27 cellular contexts compared by ENCODE assay signal in genomic region chr2:130286983-130287655, GRCh38. TPM values are rescaled to one million over a fixed set of nuclear protein-coding genes. Genes with fewer than 3 reads are reported as not detected.
DNase-seq lines count a peak whose midpoint lies in the region; ATAC-seq and TF ChIP-seq lines count a peak whose summit lies in the region.
"Had no signal": no experiment of that assay in that cellular context is flagged by ENCODE, and none has a peak within 500 bp of the region (broad histone marks: within the 10 kb centered on the region; RNA-seq: fewer than 3 reads in every experiment).

No MANE protein-coding gene starts in this region.

- peak; percentile 13 for ATAC-seq in sciatic nerve

- TF ChIP-seq CTCF in endodermal cell (conservative IDR thresholded peaks at IDR 0.05): no peak

- H3K4me1 ChIP-seq in endodermal cell (ENCODE audit: control insufficient read depth, insufficient read depth, low read length): no peaks in the 10 kb centered on the region
- H3K4me1 ChIP-seq: BE2C had no signal

- DNase-seq in NCI-H146 (lab: John Stamatoyannopoulos, UW): peak; percentile 10
- DNase-seq in NCI-H146 treated with DMSO at 0.1 percent for 48 hours (lab: John Stamatoyannopoulos, UW; ENCODE audit: unreplicated experiment): no peak
- peak; percentile 3 for DNase-seq in ELF-1 (ENCODE audit: low read depth, low spot score)
- DNase-seq in endodermal cell: peak; percentile 45
- no peak for DNase-seq in sciatic nerve (ENCODE audit: low spot score)
- no peak for DNase-seq in activated T-helper 2 cell treated with anti-CD3 and anti-CD28 coated beads, Interferon-gamma antibody, Interleukin-2, Interleukin-4, amounts not matched to agents 10 μg/mL and 5 μg/mL and 100 μg/mL, durations not matched to agents 14 hours and 24 hours and 36 hours (ENCODE audit: low spot score)
- no peak for DNase-seq in glomerular visceral epithelial cell (ENCODE audit: extremely low spot score)
- DNase-seq: ACHN; BE2C; CD8-positive, alpha-beta memory T cell; DMS 273 treated with DMSO at 0.1 percent for 48 hours; DMS79; EL; GF-D8; Kasumi-1; MV-4-11; NCI-H1105; NCI-H1436 treated with DMSO at 0.1 percent for 48 hours; NCI-H2029; NCI-H446; NCI-H524 treated with DMSO at 0.1 percent for 48 hours; NCI-H82; SHP77 had no signal

- intact Hi-C loops in sciatic nerve (cut with DNase I): no loop called here
- intact Hi-C loops in activated T-helper 2 cell treated with anti-CD3 and anti-CD28 coated beads, Interferon-gamma antibody, Interleukin-2, Interleukin-4, amounts not matched to agents 10 μg/mL and 5 μg/mL and 100 μg/mL, durations not matched to agents 14 hours and 24 hours and 36 hours (cut with micrococcal nuclease): no loop called here

- H3K27me3 Mint-ChIP-seq in endodermal cell (ENCODE audit: insufficient read depth): peaks cover 27% of the 10 kb centered on the region
- H3K27me3 Mint-ChIP-seq in activated T-helper 2 cell treated with anti-CD3 and anti-CD28 coated beads, Interferon-gamma antibody, Interleukin-2, Interleukin-4, amounts not matched to agents 10 μg/mL and 5 μg/mL and 100 μg/mL, durations not matched to agents 14 hours and 24 hours and 36 hours (ENCODE audit: low read depth): peaks cover 1% of the 10 kb centered on the region

- H3K9ac ChIP-seq in endodermal cell (ENCODE audit: extremely low read depth, low read length, poor library complexity, severe bottlenecking): no peak overlapping the region

- no peak overlapping the region for H3K4me3 ChIP-seq in endodermal cell (ENCODE audit: low read length)

- no peaks in the 10 kb centered on the region for H3K9me3 ChIP-seq in endodermal cell (ENCODE audit: control insufficient read depth, low read length)
- H3K9me3 ChIP-seq: BE2C had no signal

- H3K9me3 Mint-ChIP-seq in endodermal cell: no peaks in the 10 kb centered on the region
- no peaks in the 10 kb centered on the region for H3K9me3 Mint-ChIP-seq in activated T-helper 2 cell treated with anti-CD3 and anti-CD28 coated beads, Interferon-gamma antibody, Interleukin-2, Interleukin-4, amounts not matched to agents 10 μg/mL and 5 μg/mL and 100 μg/mL, durations not matched to agents 14 hours and 24 hours and 36 hours
- H3K9me3 Mint-ChIP-seq: CD8-positive, alpha-beta memory T cell had no signal

- H3K27ac ChIP-seq in endodermal cell (ENCODE audit: low read depth, low read length): no peak overlapping the region
- H3K27ac ChIP-seq: 22Rv1, HL-60, RWPE1 had no signal

- no peaks in the 10 kb centered on the region for H3K4me1 Mint-ChIP-seq in endodermal cell
- no peaks in the 10 kb centered on the region for H3K4me1 Mint-ChIP-seq in activated T-helper 2 cell treated with anti-CD3 and anti-CD28 coated beads, Interferon-gamma antibody, Interleukin-2, Interleukin-4, amounts not matched to agents 10 μg/mL and 5 μg/mL and 100 μg/mL, durations not matched to agents 14 hours and 24 hours and 36 hours (ENCODE audit: low read depth)
- H3K4me1 Mint-ChIP-seq: CD14-positive monocyte; CD8-positive, alpha-beta memory T cell had no signal

- H3K27me3 ChIP-seq in endodermal cell (ENCODE audit: control insufficient read depth, insufficient read depth, low read length, poor library complexity, severe bottlenecking): no peaks in the 10 kb centered on the region
- H3K27me3 ChIP-seq: BE2C had no signal

- 90 to 94% methylated on average over 26 to 35 of the region's 35 CpGs for WGBS in endodermal cell (ENCODE audit: insufficient coverage in 1 of 2, insufficient read length in 1 of 2), 2 experiments

- H3K36me3 Mint-ChIP-seq in endodermal cell (ENCODE audit: low read depth): no peaks in the 10 kb centered on the region
- no peaks in the 10 kb centered on the region for H3K36me3 Mint-ChIP-seq in activated T-helper 2 cell treated with anti-CD3 and anti-CD28 coated beads, Interferon-gamma antibody, Interleukin-2, Interleukin-4, amounts not matched to agents 10 μg/mL and 5 μg/mL and 100 μg/mL, durations not matched to agents 14 hours and 24 hours and 36 hours (ENCODE audit: low read depth)
- H3K36me3 Mint-ChIP-seq: CD14-positive monocyte; CD8-positive, alpha-beta memory T cell had no signal

- H3K4me3 Mint-ChIP-seq in endodermal cell: no peak overlapping the region
- H3K4me3 Mint-ChIP-seq in activated T-helper 2 cell treated with anti-CD3 and anti-CD28 coated beads, Interferon-gamma antibody, Interleukin-2, Interleukin-4, amounts not matched to agents 10 μg/mL and 5 μg/mL and 100 μg/mL, durations not matched to agents 14 hours and 24 hours and 36 hours (ENCODE audit: low read depth): no peak overlapping the region
- H3K4me3 Mint-ChIP-seq: CD14-positive monocyte; CD8-positive, alpha-beta memory T cell had no signal

- no peak overlapping the region for H3K27ac Mint-ChIP-seq in endodermal cell
- no peak overlapping the region for H3K27ac Mint-ChIP-seq in activated T-helper 2 cell treated with anti-CD3 and anti-CD28 coated beads, Interferon-gamma antibody, Interleukin-2, Interleukin-4, amounts not matched to agents 10 μg/mL and 5 μg/mL and 100 μg/mL, durations not matched to agents 14 hours and 24 hours and 36 hours

- H3K36me3 ChIP-seq in endodermal cell (ENCODE audit: control insufficient read depth, insufficient read depth, low read length): no peaks in the 10 kb centered on the region
- H3K36me3 ChIP-seq: BE2C had no signal

RNA-seq across cellular contexts. Expression of gene IMP4, which starts 55.6 kb away (rescaled TPM):
- total RNA-seq in endodermal cell: 10 to 100 TPM; 47.1 to 55.1 TPM
- polyA plus RNA-seq in endodermal cell (2013, experiment 1 of 2): 38.5 TPM
- 36.8 TPM for polyA plus RNA-seq in endodermal cell (2013, experiment 2 of 2)
- total RNA-seq in sciatic nerve: 43.0 TPM
- 136 and 142 TPM in 2 replicates for total RNA-seq in activated T-helper 2 cell treated with anti-CD3 and anti-CD28 coated beads, Interferon-gamma antibody, Interleukin-2, Interleukin-4, amounts not matched to agents 10 μg/mL and 5 μg/mL and 100 μg/mL, durations not matched to agents 14 hours and 24 hours and 36 hours

Comparison
In these comparisons a context has a peak if more than half of its experiments do, and no peak if none do; other contexts are left out.
1. DNase-seq: peak in NCI-H146 (single experiment), ELF-1 (single experiment) and endodermal cell (single experiment); none in NCI-H146 treated with DMSO at 0.1 percent for 48 hours (single experiment), sciatic nerve (single experiment), activated T-helper 2 cell treated with anti-CD3 and anti-CD28 coated beads, Interferon-gamma antibody, Interleukin-2, Interleukin-4, amounts not matched to agents 10 μg/mL and 5 μg/mL and 100 μg/mL, durations not matched to agents 14 hours and 24 hours and 36 hours (single experiment) and glomerular visceral epithelial cell (single experiment).